In the genomic region with DNA sequence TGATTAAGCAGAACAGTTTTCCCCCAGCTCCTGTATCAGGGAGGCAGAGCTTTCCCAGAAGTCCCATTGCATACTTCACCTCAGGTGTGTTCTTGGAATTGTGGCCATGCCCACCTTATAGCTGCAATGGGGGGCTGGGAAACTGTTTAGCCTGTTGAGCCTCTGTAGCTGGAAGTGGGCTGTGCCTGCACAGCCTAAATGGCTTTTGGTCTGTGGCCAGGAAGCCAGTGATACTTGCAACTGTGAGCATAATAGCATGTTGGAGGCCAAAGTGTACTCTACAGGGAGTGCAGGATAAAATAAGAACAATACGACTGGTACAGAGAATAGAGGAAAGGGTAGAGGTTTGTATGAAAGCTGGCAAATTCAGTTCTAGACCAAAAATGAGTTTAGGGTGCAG, we compare ENCODE assay signal across 14 cellular contexts.
A peak's percentile ranks its signal among the peaks of the same experiment; 100 is the strongest.
DNase-seq lines count a peak whose midpoint lies in the region; ATAC-seq and TF ChIP-seq lines count a peak whose summit lies in the region.
"Had no signal": no experiment of that assay in that cellular context is flagged by ENCODE, and none has a peak within 500 bp of the region (broad histone marks: within the 10 kb centered on the region; RNA-seq: fewer than 3 reads in every experiment).

No MANE protein-coding gene starts in this region.

- TF ChIP-seq CTCF in lower lobe of right lung (IDR thresholded peaks at IDR 0.05) = no peak

- peak; percentile 7 for DNase-seq in NCI-H2171 treated with DMSO at 0.1 percent for 48 hours (lab: John Stamatoyannopoulos, UW)
- no peak for DNase-seq in NCI-H2171 (lab: John Stamatoyannopoulos, UW)
- peak; percentile 16 for DNase-seq in dermis blood vessel endothelial cell
- DNase-seq in lower lobe of right lung = no peak
- DNase-seq in aorta = peak in 1 of 2 donors; percentile 56
- DNase-seq in mesenteric fat pad (ENCODE audit: low spot score) = no peak
- DNase-seq in kidney tubule cell (ENCODE audit: low spot score) = no peak
- no peak for DNase-seq in activated naive CD4-positive, alpha-beta T cell treated with Interleukin-2 at 50 U/mL for 16 hours
- DNase-seq: activated CD8-positive, alpha-beta T cell treated with anti-CD3 and anti-CD28 coated beads, Interleukin-2, amount 10 ng/mL, durations not matched to agents 7 days and 5 days; activated naive CD4-positive, alpha-beta T cell treated with anti-CD3 and anti-CD28 coated beads for 36 hours; NCI-H1930 had no signal

- WGBS in aorta, 2 donors = 2 to 4% methylated on average over 1 of the region's 1 CpG

- H3K36me3 ChIP-seq in lower lobe of right lung (no peaks in the 10 kb centered on the region), aorta (ENCODE audit: control insufficient read depth in 1 of 2, insufficient read depth in 2 of 2, low read length in 1 of 2) (no peaks in the 10 kb centered on the region)
- H3K36me3 ChIP-seq: thoracic aorta had no signal

- intact Hi-C loops in lower lobe of right lung (cut with DNase I) = no loop called here
- intact Hi-C loops in aorta (cut with DNase I) = loop anchor here in 1 of 2 donors (10.0 kb wide), 1 partner anchor 55 kb away; no protein-coding TSS in a partner anchor

- no peak overlapping the region for H3K4me3 ChIP-seq in lower lobe of right lung
- no peak overlapping the region for H3K4me3 ChIP-seq in aorta (ENCODE audit: low read length in 2 of 2)
- H3K4me3 ChIP-seq: A549, K562, thoracic aorta had no signal

- H3K27ac ChIP-seq in lower lobe of right lung (no peak overlapping the region), aorta (ENCODE audit: low read depth in 1 of 2, low read length in 2 of 2) (no peak overlapping the region)
- H3K27ac ChIP-seq: A549 had no signal

- H3K4me1 ChIP-seq in lower lobe of right lung (peaks cover 49% of the 10 kb centered on the region), aorta (ENCODE audit: control insufficient read depth in 1 of 2, insufficient read depth in 2 of 2, low read length in 2 of 2) (peaks cover 7 to 27% of the 10 kb centered on the region in 2 donors)
- H3K4me1 ChIP-seq: A549 had no signal

- H3K27me3 ChIP-seq in lower lobe of right lung (ENCODE audit: low read depth) (no peaks in the 10 kb centered on the region), aorta (ENCODE audit: control insufficient read depth in 1 of 2, insufficient read depth in 2 of 2, low read length in 1 of 2) (no peaks in the 10 kb centered on the region)

- ATAC-seq in lower lobe of right lung = peak; percentile 27 to 48
- ATAC-seq in aorta (ENCODE audit: low FRiP score) = peak; percentile 69
- ATAC-seq: A549; activated CD8-positive, alpha-beta T cell treated with anti-CD3 and anti-CD28 coated beads, Interleukin-2, amount 10 ng/mL, durations not matched to agents 7 days and 5 days; K562 had no signal

- H3K9me3 ChIP-seq in lower lobe of right lung = no peaks in the 10 kb centered on the region
- H3K9me3 ChIP-seq in aorta (ENCODE audit: control insufficient read depth, low read length) = no peaks in the 10 kb centered on the region
- H3K9me3 ChIP-seq: A549, thoracic aorta had no signal

Comparison
In these comparisons a context has a peak if more than half of its experiments do, and no peak if none do; other contexts are left out.
1. DNase-seq: peak in NCI-H2171 treated with DMSO at 0.1 percent for 48 hours (single experiment) and dermis blood vessel endothelial cell (single experiment); none in NCI-H2171 (single experiment), lower lobe of right lung (single experiment), mesenteric fat pad (single experiment), kidney tubule cell (single experiment) and activated naive CD4-positive, alpha-beta T cell treated with Interleukin-2 at 50 U/mL for 16 hours (single experiment).